Comparison of ENCODE assay signal across 2 cellular contexts in genomic region chr3:47536221-47536891, GRCh38.
TF ChIP-seq lines count a peak whose summit lies in the region.

No MANE protein-coding gene starts in this region.

TF ChIP-seq in GM23338, 12 proteins besides CTCF, POLR2A, EP300 and RAD21:
- no peak for TF ChIP-seq JUNB (IDR thresholded peaks at IDR 0.05; ENCODE audit: unreplicated experiment)
- no peak for TF ChIP-seq ZNF114 (CRISPR knock-in tag; IDR thresholded peaks at IDR 0.05)
- TF ChIP-seq CREB1 (CRISPR knock-in tag; IDR thresholded peaks at IDR 0.05; ENCODE audit: low read depth), result no peak
- TF ChIP-seq REST (IDR thresholded peaks at IDR 0.05; ENCODE audit: unreplicated experiment), result no peak
- TF ChIP-seq ETS1 (IDR thresholded peaks at IDR 0.05), result no peak
- TF ChIP-seq ZNF331 (CRISPR knock-in tag; IDR thresholded peaks at IDR 0.05; ENCODE audit: low read depth), result no peak
- TF ChIP-seq ZNF462 (CRISPR knock-in tag; IDR thresholded peaks at IDR 0.05), result no peak
- no peak for TF ChIP-seq STAT1 (IDR thresholded peaks at IDR 0.05; ENCODE audit: unreplicated experiment)
- TF ChIP-seq NANOG (IDR thresholded peaks at IDR 0.05; ENCODE audit: borderline replicate concordance), result no peak

TF ChIP-seq in K562, 482 proteins besides CTCF, POLR2A, EP300 and RAD21:
- no peak for TF ChIP-seq STAG1 (CRISPR knock-in tag; IDR thresholded peaks at IDR 0.05; ENCODE audit: borderline replicate concordance)
